In the genomic region with DNA sequence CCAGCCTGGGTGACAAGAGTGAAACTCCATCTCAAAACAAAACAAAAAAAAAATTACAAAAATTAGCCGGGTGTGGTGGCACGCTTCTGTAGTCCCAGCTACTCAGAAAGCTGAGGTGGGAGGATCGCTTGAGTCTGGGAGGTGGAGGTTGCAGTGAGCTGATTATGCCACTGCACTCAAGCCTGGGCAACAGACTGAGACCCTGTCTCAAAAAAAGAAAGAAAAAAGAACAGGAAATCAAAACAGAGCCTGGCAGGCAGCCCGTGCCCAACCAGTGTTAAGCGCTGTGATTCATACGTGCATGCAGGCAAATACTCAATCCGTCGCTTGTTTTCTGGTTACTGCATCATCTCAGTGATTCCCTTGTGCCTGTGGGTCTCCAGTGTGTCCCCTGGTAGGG, we compare ENCODE assay signal across 16 cellular contexts. TPM values are rescaled to one million over a fixed set of nuclear protein-coding genes. Genes with fewer than 3 reads are reported as not detected.
DNase-seq lines count a peak whose midpoint lies in the region; ATAC-seq and TF ChIP-seq lines count a peak whose summit lies in the region.
"Had no signal": no experiment of that assay in that cellular context is flagged by ENCODE, and none has a peak within 500 bp of the region (broad histone marks: within the 10 kb centered on the region; RNA-seq: fewer than 3 reads in every experiment).

No MANE protein-coding gene starts in this region.

- H3K27me3 ChIP-seq in spleen (replicated peaks in 1 of 7), result no peaks in the 10 kb centered on the region
- H3K27me3 ChIP-seq in adrenal gland, result no peaks in the 10 kb centered on the region

- DNase-seq in activated CD8-positive, alpha-beta T cell treated with anti-CD3 and anti-CD28 coated beads for 36 hours, result no peak
- DNase-seq in activated CD8-positive, alpha-beta T cell treated with anti-CD3 and anti-CD28 coated beads, Interleukin-2, amount 10 ng/mL, durations not matched to agents 7 days and 5 days, result no peak
- DNase-seq in M059J (ENCODE audit: low read depth), result peak; percentile 41
- no peak for DNase-seq in spleen
- DNase-seq in adrenal gland, result no peak
- DNase-seq in inferior parietal cortex (ENCODE audit: extremely low spot score), result no peak
- DNase-seq: DMS79 treated with DMSO at 0.1 percent for 48 hours; hippocampal formation; NCI-H1417; NCI-H510A; stimulated activated CD4-positive, alpha-beta T cell treated with anti-CD3 and anti-CD28 coated beads, Interleukin-15, amount 100 ng/mL, for 24 hours had no signal

- H3K36me3 ChIP-seq in spleen, result peaks cover 0 to 98% (median 92%) of the 10 kb centered on the region in 6 donors
- peaks cover 0 to 35% of the 10 kb centered on the region in 2 donors for H3K36me3 ChIP-seq in adrenal gland (replicated peaks in 1 of 2)

- H3K4me3 Mint-ChIP-seq in activated CD8-positive, alpha-beta T cell treated with anti-CD3 and anti-CD28 coated beads for 36 hours, result no peak overlapping the region
- no peak overlapping the region for H3K4me3 Mint-ChIP-seq in activated CD8-positive, alpha-beta T cell treated with anti-CD3 and anti-CD28 coated beads, Interleukin-2, amount 10 ng/mL, durations not matched to agents 7 days and 5 days
- H3K4me3 Mint-ChIP-seq in dendritic cell treated with granulocyte-macrophage colony-stimulating factor and Interleukin-4, amounts not matched to agents 40 ng/mL and 50 ng/mL, for 4 days, result no peak overlapping the region
- H3K4me3 Mint-ChIP-seq: brain; T-helper 2 cell treated with Interferon-gamma antibody and Interleukin-4, amounts not matched to agents 5 μg/mL and 100 μg/mL, for 36 hours had no signal

- H3K4me1 Mint-ChIP-seq in activated CD8-positive, alpha-beta T cell treated with anti-CD3 and anti-CD28 coated beads for 36 hours (ENCODE audit: low read depth), result peaks cover 7% of the 10 kb centered on the region
- H3K4me1 Mint-ChIP-seq in activated CD8-positive, alpha-beta T cell treated with anti-CD3 and anti-CD28 coated beads, Interleukin-2, amount 10 ng/mL, durations not matched to agents 7 days and 5 days (ENCODE audit: low read depth), result peaks cover 8% of the 10 kb centered on the region
- H3K4me1 Mint-ChIP-seq in dendritic cell treated with granulocyte-macrophage colony-stimulating factor and Interleukin-4, amounts not matched to agents 40 ng/mL and 50 ng/mL, for 4 days (ENCODE audit: low read depth), result peaks cover 53% of the 10 kb centered on the region
- H3K4me1 Mint-ChIP-seq: brain had no signal

- CTCF ChIA-PET in activated CD8-positive, alpha-beta T cell treated with anti-CD3 and anti-CD28 coated beads for 36 hours (lab: Charles Lee), result interaction anchor here (1.4 kb wide), 1 partner anchor 52 kb away, joined by 3 read pairs; no protein-coding TSS in a partner anchor
- CTCF ChIA-PET in activated CD8-positive, alpha-beta T cell treated with anti-CD3 and anti-CD28 coated beads, Interleukin-2, amount 10 ng/mL, durations not matched to agents 7 days and 5 days (lab: Charles Lee), result interaction anchor here (1.1 to 9.9 kb wide), 3 partner anchors 19 to 264 kb away, joined by 3 to 123 read pairs (median 4); no protein-coding TSS in a partner anchor

- H3K27ac Mint-ChIP-seq in activated CD8-positive, alpha-beta T cell treated with anti-CD3 and anti-CD28 coated beads for 36 hours, result peak overlapping the region; percentile 78
- H3K27ac Mint-ChIP-seq in activated CD8-positive, alpha-beta T cell treated with anti-CD3 and anti-CD28 coated beads, Interleukin-2, amount 10 ng/mL, durations not matched to agents 7 days and 5 days, result no peak overlapping the region
- H3K27ac Mint-ChIP-seq in dendritic cell treated with granulocyte-macrophage colony-stimulating factor and Interleukin-4, amounts not matched to agents 40 ng/mL and 50 ng/mL, for 4 days, result peak overlapping the region; percentile 75
- H3K27ac Mint-ChIP-seq: brain had no signal

- ATAC-seq in activated CD8-positive, alpha-beta T cell treated with anti-CD3 and anti-CD28 coated beads for 36 hours, result no peak
- no peak for ATAC-seq in activated CD8-positive, alpha-beta T cell treated with anti-CD3 and anti-CD28 coated beads, Interleukin-2, amount 10 ng/mL, durations not matched to agents 7 days and 5 days
- ATAC-seq in HG03139 (IDR thresholded peaks at IDR 0.05; ENCODE audit: unreplicated experiment), result no peak

- POLR2A ChIA-PET in activated CD8-positive, alpha-beta T cell treated with anti-CD3 and anti-CD28 coated beads for 36 hours (lab: Charles Lee), result interaction anchor here (0.9 to 1.9 kb wide), 6 partner anchors 10 to 37 kb away, joined by 3 to 6 read pairs (median 4); partner anchors contain the start of genes ADGRE5 and DDX39A
- POLR2A ChIA-PET in activated CD8-positive, alpha-beta T cell treated with anti-CD3 and anti-CD28 coated beads, Interleukin-2, amount 10 ng/mL, durations not matched to agents 7 days and 5 days (lab: Charles Lee), result interaction anchor here (1.2 to 1.5 kb wide), 4 partner anchors 8 to 53 kb away, joined by 3 to 14 read pairs (median 4); partner anchors contain the start of gene ADGRE5

- H3K27ac ChIP-seq in spleen, result peak overlapping the region in 7 of 8 donors; percentile 13 to 76 (median 63)
- no peak overlapping the region for H3K27ac ChIP-seq in adrenal gland

- H3K4me1 ChIP-seq in spleen (peaks cover 0 to 44% (median 18%) of the 10 kb centered on the region in 6 donors), adrenal gland (replicated peaks in 1 of 2) (peaks cover 0 to 4% of the 10 kb centered on the region in 2 donors)

- TF ChIP-seq CTCF in activated CD8-positive, alpha-beta T cell treated with anti-CD3 and anti-CD28 coated beads for 36 hours (IDR thresholded peaks at IDR 0.05), result no peak
- TF ChIP-seq CTCF in spleen (IDR thresholded peaks at IDR 0.05 in 8 of 11, conservative IDR thresholded peaks at IDR 0.05 in 3 of 11), result no peak
- TF ChIP-seq CTCF in adrenal gland (IDR thresholded peaks at IDR 0.05), result no peak

- intact Hi-C loops in activated CD8-positive, alpha-beta T cell treated with anti-CD3 and anti-CD28 coated beads for 36 hours (cut with micrococcal nuclease), result no loop called here
- intact Hi-C loops in dendritic cell treated with granulocyte-macrophage colony-stimulating factor and Interleukin-4, amounts not matched to agents 40 ng/mL and 50 ng/mL, for 4 days (cut with micrococcal nuclease), result loop anchor here (5.0 to 10.0 kb wide), 2 partner anchors 34 to 256 kb away; no protein-coding TSS in a partner anchor
- intact Hi-C loops in spleen (cut with DNase I; ENCODE audit: low total_unique reads) (no loop called here), adrenal gland (cut with DNase I) (no loop called here)

- H3K36me3 Mint-ChIP-seq in activated CD8-positive, alpha-beta T cell treated with anti-CD3 and anti-CD28 coated beads for 36 hours (ENCODE audit: low read depth), result peaks cover 66% of the 10 kb centered on the region
- peaks cover 68% of the 10 kb centered on the region for H3K36me3 Mint-ChIP-seq in activated CD8-positive, alpha-beta T cell treated with anti-CD3 and anti-CD28 coated beads, Interleukin-2, amount 10 ng/mL, durations not matched to agents 7 days and 5 days (ENCODE audit: low read depth)
- peaks cover 99% of the 10 kb centered on the region for H3K36me3 Mint-ChIP-seq in dendritic cell treated with granulocyte-macrophage colony-stimulating factor and Interleukin-4, amounts not matched to agents 40 ng/mL and 50 ng/mL, for 4 days (ENCODE audit: low read depth)
- H3K36me3 Mint-ChIP-seq: brain had no signal

- H3K9me3 Mint-ChIP-seq in activated CD8-positive, alpha-beta T cell treated with anti-CD3 and anti-CD28 coated beads for 36 hours, result no peaks in the 10 kb centered on the region
- H3K9me3 Mint-ChIP-seq in activated CD8-positive, alpha-beta T cell treated with anti-CD3 and anti-CD28 coated beads, Interleukin-2, amount 10 ng/mL, durations not matched to agents 7 days and 5 days (ENCODE audit: insufficient read depth), result no peaks in the 10 kb centered on the region
- H3K9me3 Mint-ChIP-seq in dendritic cell treated with granulocyte-macrophage colony-stimulating factor and Interleukin-4, amounts not matched to agents 40 ng/mL and 50 ng/mL, for 4 days, result no peaks in the 10 kb centered on the region
- H3K9me3 Mint-ChIP-seq: brain; T-helper 2 cell treated with Interferon-gamma antibody and Interleukin-4, amounts not matched to agents 5 μg/mL and 100 μg/mL, for 36 hours had no signal

- H3K9me3 ChIP-seq in spleen (no peaks in the 10 kb centered on the region), adrenal gland (replicated peaks in 1 of 3) (no peaks in the 10 kb centered on the region)

- no peaks in the 10 kb centered on the region for H3K27me3 Mint-ChIP-seq in activated CD8-positive, alpha-beta T cell treated with anti-CD3 and anti-CD28 coated beads for 36 hours
- no peaks in the 10 kb centered on the region for H3K27me3 Mint-ChIP-seq in activated CD8-positive, alpha-beta T cell treated with anti-CD3 and anti-CD28 coated beads, Interleukin-2, amount 10 ng/mL, durations not matched to agents 7 days and 5 days (ENCODE audit: low read depth)
- H3K27me3 Mint-ChIP-seq in dendritic cell treated with granulocyte-macrophage colony-stimulating factor and Interleukin-4, amounts not matched to agents 40 ng/mL and 50 ng/mL, for 4 days, result no peaks in the 10 kb centered on the region

- no peak overlapping the region for H3K4me3 ChIP-seq in spleen
- H3K4me3 ChIP-seq in adrenal gland, result no peak overlapping the region
- H3K4me3 ChIP-seq: lung had no signal

- TF ChIP-seq POLR2A in spleen (IDR thresholded peaks at IDR 0.05), result no peak
- TF ChIP-seq POLR2A in adrenal gland (IDR thresholded peaks at IDR 0.05), result no peak

- 58 to 76% (median 71%) methylated on average over 8 of the region's 8 CpGs for WGBS in spleen, 5 donors
- 86 to 93% (median 88%) methylated on average over 8 of the region's 8 CpGs for WGBS in adrenal gland, 4 donors

RNA-seq across cellular contexts. Expression of gene DDX39A, which starts 18.2 kb away (rescaled TPM):
- total RNA-seq in activated CD8-positive, alpha-beta T cell treated with anti-CD3 and anti-CD28 coated beads for 36 hours, result 100 to 1,000 TPM; 217 to 226 TPM
- 100 to 1,000 TPM; 309 to 313 TPM for total RNA-seq in activated CD8-positive, alpha-beta T cell treated with anti-CD3 and anti-CD28 coated beads, Interleukin-2, amount 10 ng/mL, durations not matched to agents 7 days and 5 days
- total RNA-seq in M059J (2014; rRNA removed; shearing (Covaris generic)), result 56.1 and 65.3 TPM in 2 replicates
- total RNA-seq in spleen (100 to 1,000 TPM in 6 of 7 donors, 10 to 100 TPM in 1; 81.8 to 155 (median 124) TPM), adrenal gland (10 to 100 TPM; 30.7 to 60.7 (median 40.9) TPM)
- polyA plus RNA-seq in spleen (100 to 1,000 TPM; 176 to 267 (median 248) TPM), adrenal gland (100 to 1,000 TPM in 2 of 3 donors, 10 to 100 TPM in 1; 26.7 to 262 (median 126) TPM)

RNA-seq across cellular contexts. Expression of gene ADGRE5, which starts 19.7 kb away (rescaled TPM):
- total RNA-seq in activated CD8-positive, alpha-beta T cell treated with anti-CD3 and anti-CD28 coated beads for 36 hours, result 100 to 1,000 TPM; 185 to 186 TPM
- 100 to 1,000 TPM; 290 to 302 TPM for total RNA-seq in activated CD8-positive, alpha-beta T cell treated with anti-CD3 and anti-CD28 coated beads, Interleukin-2, amount 10 ng/mL, durations not matched to agents 7 days and 5 days
- 13.0 and 13.8 TPM in 2 replicates for total RNA-seq in M059J (2014; rRNA removed; shearing (Covaris generic))
- total RNA-seq in spleen (100 to 1,000 TPM; 190 to 455 (median 280) TPM), adrenal gland (100 to 1,000 TPM in 1 of 8 donors, 10 to 100 TPM in 7; 26.8 to 103 (median 71.5) TPM)
- polyA plus RNA-seq in spleen (10 to 100 TPM; 42.8 to 87.8 (median 55.7) TPM), adrenal gland (10 to 100 TPM; 11.7 to 25.8 (median 15.9) TPM)

RNA-seq across cellular contexts. Expression of gene PKN1, which starts 32.2 kb away (rescaled TPM):
- total RNA-seq in activated CD8-positive, alpha-beta T cell treated with anti-CD3 and anti-CD28 coated beads for 36 hours, result 100 to 1,000 TPM; 172 to 192 TPM
- 100 to 1,000 TPM; 244 to 263 TPM for total RNA-seq in activated CD8-positive, alpha-beta T cell treated with anti-CD3 and anti-CD28 coated beads, Interleukin-2, amount 10 ng/mL, durations not matched to agents 7 days and 5 days
- 28.2 and 51.6 TPM in 2 replicates for total RNA-seq in M059J (2014; rRNA removed; shearing (Covaris generic))
- total RNA-seq in spleen, result 100 to 1,000 TPM; 138 to 213 (median 175) TPM
- 100 to 1,000 TPM in 2 of 3 donors, 10 to 100 TPM in 1; 93.3 to 186 (median 113) TPM for polyA plus RNA-seq in spleen
- 100 to 1,000 TPM in 7 of 8 donors, 10 to 100 TPM in 1; 97.5 to 184 (median 137) TPM for total RNA-seq in adrenal gland
- 100 to 1,000 TPM in 2 of 3 donors, 10 to 100 TPM in 1; 27.5 to 209 (median 118) TPM for polyA plus RNA-seq in adrenal gland

Comparison
In these comparisons a context has a peak if more than half of its experiments do, and no peak if none do; other contexts are left out.
1. H3K27ac ChIP-seq: peak in spleen (7 of 8); none in adrenal gland (0 of 5).